In the genomic region with DNA sequence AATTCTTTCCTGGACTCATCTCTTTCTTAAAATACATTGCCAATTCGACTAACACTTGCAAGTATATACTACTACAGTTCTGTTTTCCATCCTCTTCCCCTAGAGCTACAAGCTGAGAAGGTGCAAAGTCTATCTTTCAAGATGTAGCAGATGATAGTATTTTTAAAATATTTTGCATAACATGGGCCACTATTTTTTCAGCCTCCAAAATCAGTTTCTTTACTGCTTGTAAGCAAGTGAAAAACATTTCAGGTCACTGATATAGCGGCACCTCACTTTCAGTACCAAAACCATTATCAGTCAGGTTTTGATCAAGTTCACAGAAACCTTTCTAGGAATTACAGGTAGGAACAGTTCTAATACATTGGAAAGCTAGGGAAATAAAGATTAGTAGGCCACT, we compare ENCODE assay signal across 25 cellular contexts.
"Had no signal": no experiment of that assay in that cellular context is flagged by ENCODE, and none has a peak within 500 bp of the region (broad histone marks: within the 10 kb centered on the region; RNA-seq: fewer than 3 reads in every experiment).

No MANE protein-coding gene starts in this region.

- H3K9me3 Mint-ChIP-seq: endodermal cell had no signal

- H3K4me3 Mint-ChIP-seq: dendritic cell treated with granulocyte-macrophage colony-stimulating factor and Interleukin-4, amounts not matched to agents 40 ng/mL and 50 ng/mL, for 4 days; effector memory CD8-positive, alpha-beta T cell; endodermal cell had no signal

- H3K27ac Mint-ChIP-seq: dendritic cell treated with granulocyte-macrophage colony-stimulating factor and Interleukin-4, amounts not matched to agents 40 ng/mL and 50 ng/mL, for 4 days; effector memory CD8-positive, alpha-beta T cell; endodermal cell had no signal

- ATAC-seq: effector memory CD8-positive, alpha-beta T cell; esophagus mucosa; foreskin keratinocyte; gastrocnemius medialis; gastroesophageal sphincter; heart left ventricle; heart right ventricle had no signal

- H3K27me3 Mint-ChIP-seq: dendritic cell treated with granulocyte-macrophage colony-stimulating factor and Interleukin-4, amounts not matched to agents 40 ng/mL and 50 ng/mL, for 4 days; effector memory CD8-positive, alpha-beta T cell had no signal

- H3K27ac ChIP-seq: colonic mucosa, coronary artery, epithelial cell of prostate, esophagus muscularis mucosa, esophagus squamous epithelium, foreskin keratinocyte, gastrocnemius medialis, gastroesophageal sphincter, heart left ventricle, heart right ventricle, hepatocyte had no signal

- DNase-seq: colonic mucosa; cortex of kidney; dorsolateral prefrontal cortex; effector CD4-positive, alpha-beta T cell; effector CD8-positive, alpha-beta T cell; effector memory CD4-positive, alpha-beta T cell; effector memory CD8-positive, alpha-beta T cell; endodermal cell; erythroblast; esophagus squamous epithelium; foreskin fibroblast; foreskin keratinocyte; foreskin melanocyte; gastrocnemius medialis; glutamatergic neuron; head of caudate nucleus; heart left ventricle; heart right ventricle had no signal
